1 cellular context compared by ENCODE assay signal in genomic region chr5:177089825-177090641, GRCh38.
A peak's percentile ranks its signal among the peaks of the same experiment; 100 is the strongest.
TF ChIP-seq lines count a peak whose summit lies in the region.

No MANE protein-coding gene starts in this region.

TF ChIP-seq in HepG2, 621 proteins besides CTCF, POLR2A, EP300 and RAD21 (continued from another document and continues in another):
- TF ChIP-seq ZNF318 (CRISPR knock-in tag; IDR thresholded peaks at IDR 0.05) (no peak), ZNF292 (CRISPR knock-in tag; IDR thresholded peaks at IDR 0.05; ENCODE audit: borderline replicate concordance, low read depth) (0 out of 2 replicates have a peak, but pooled peaks have one; percentile 20), RBFOX2 (IDR thresholded peaks at IDR 0.05; ENCODE audit: low read depth, low read length) (peak; percentile 82), ZNF713 (CRISPR knock-in tag; IDR thresholded peaks at IDR 0.05) (no peak), E2F1 (CRISPR knock-in tag; IDR thresholded peaks at IDR 0.05) (no peak), HBP1 (CRISPR knock-in tag; IDR thresholded peaks at IDR 0.05; ENCODE audit: low read depth) (no peak), ESRRA (CRISPR knock-in tag; IDR thresholded peaks at IDR 0.05; ENCODE audit: low read depth) (no peak), ZNF460 (CRISPR knock-in tag; IDR thresholded peaks at IDR 0.05; ENCODE audit: borderline replicate concordance) (no peak), PRDM15 (CRISPR knock-in tag; IDR thresholded peaks at IDR 0.05) (no peak), GRHL1 (CRISPR knock-in tag; conservative IDR thresholded peaks at IDR 0.05) (no peak), BCL6 (CRISPR knock-in tag; IDR thresholded peaks at IDR 0.05) (no peak), ARID5B (CRISPR knock-in tag; IDR thresholded peaks at IDR 0.05) (no peak), ZNF646 (CRISPR knock-in tag; IDR thresholded peaks at IDR 0.05) (peak; percentile 79), ATF2 (CRISPR knock-in tag; IDR thresholded peaks at IDR 0.05) (no peak), ZNF772 (CRISPR knock-in tag; IDR thresholded peaks at IDR 0.05) (no peak), SRSF1 (optimal IDR thresholded peaks at IDR 0.05; ENCODE audit: low read depth, low read length) (peak; percentile 21), MAFF (IDR thresholded peaks at IDR 0.05; ENCODE audit: low read depth, low read length) (no peak), PAF1 (CRISPR knock-in tag; IDR thresholded peaks at IDR 0.05) (no peak; the same call in 1 of the 2 replicates)
